ENCODE assay signal across 28 cellular contexts in the genomic region with DNA sequence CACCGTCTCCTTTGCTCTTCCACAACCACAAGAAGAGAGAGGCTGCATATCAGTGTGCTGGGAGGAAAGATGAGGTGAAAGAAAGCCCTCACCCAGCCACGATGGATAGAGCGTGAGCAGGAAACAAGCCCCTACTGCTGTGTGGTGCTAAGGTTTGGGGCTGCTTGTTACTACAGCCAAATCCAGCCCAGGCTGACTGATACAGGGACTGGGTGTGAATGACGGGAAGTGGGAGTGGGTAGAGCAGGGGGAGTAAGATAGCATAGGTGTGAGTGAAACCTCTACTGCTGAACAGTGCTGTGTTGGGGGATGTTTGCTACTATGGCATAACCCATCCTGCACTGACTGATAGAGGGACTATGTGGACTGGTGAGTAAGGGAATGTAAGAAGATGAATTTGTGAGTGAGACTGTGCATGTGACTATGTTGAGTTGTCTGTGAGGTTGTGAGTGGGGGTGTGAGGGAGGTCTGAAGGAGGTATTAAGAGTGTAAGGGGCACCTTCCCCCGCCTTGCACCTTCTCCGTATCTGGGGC.
A peak's percentile ranks its signal among the peaks of the same experiment; 100 is the strongest.
DNase-seq lines count a peak whose midpoint lies in the region; ATAC-seq, FAIRE-seq and TF ChIP-seq lines count a peak whose summit lies in the region.
"Had no signal": no experiment of that assay in that cellular context is flagged by ENCODE, and none has a peak within 500 bp of the region (broad histone marks: within the 10 kb centered on the region; RNA-seq: fewer than 3 reads in every experiment).

No MANE protein-coding gene starts in this region.

- FAIRE-seq in HepG2 (lab: Jason Lieb, UNC): no peak
- FAIRE-seq: A204.1, GM12892, RCC 7860 had no signal

- DNase-seq in HepG2 (ENCODE audit: low spot score) (no peak), right lobe of liver (no peak), AML-193 (lab: John Stamatoyannopoulos, UW) (no peak), mucosa of gallbladder (ENCODE audit: low spot score) (no peak)
- no peak for DNase-seq in naive thymus-derived CD4-positive, alpha-beta T cell
- DNase-seq in stimulated activated naive CD4-positive, alpha-beta T cell treated with Interleukin-2 at 50 U/mL for 16 hours (lab: John Stamatoyannopoulos, UW): no peak
- DNase-seq: CD4-positive, CD25-positive, alpha-beta regulatory T cell; DMS153; DND-41; GOT3; Karpas-422; NCI-H1092 treated with DMSO at 0.1 percent for 48 hours; NCI-H1436; NCI-H187; NCI-H2081 treated with DMSO at 0.1 percent for 48 hours; NCI-H2171; NCI-H345; NCI-H510A treated with DMSO at 0.1 percent for 48 hours; NCI-H748 treated with DMSO at 0.1 percent for 48 hours; SIG-M5 had no signal

- no peak overlapping the region for H3K4me3 Mint-ChIP-seq in activated T-helper 17 cell treated with anti-CD3 and anti-CD28 coated beads, Interleukin-2, amount 50 U/mL, for 72 hours
- no peak overlapping the region for H3K4me3 Mint-ChIP-seq in naive thymus-derived CD4-positive, alpha-beta T cell
- H3K4me3 Mint-ChIP-seq: B cell had no signal

- TF ChIP-seq CTCF in HepG2 (CRISPR knock-in tag; IDR thresholded peaks at IDR 0.05) (no peak), right lobe of liver (IDR thresholded peaks at IDR 0.05) (no peak)

- TF ChIP-seq EP300 in HepG2 (IDR thresholded peaks at IDR 0.05; ENCODE audit: low read depth in 2 of 2, low read length in 2 of 2) (no peak), HepG2 (CRISPR knock-in tag; IDR thresholded peaks at IDR 0.05; ENCODE audit: borderline replicate concordance) (no peak)

- in situ Hi-C loops in HepG2 (cut with HindIII; ENCODE audit: extremely low pct_ligation_motif_present, low pct_unique_long_range_greater_than_20kb): no loop called here

- ATAC-seq in HepG2 (no peak), right lobe of liver (no peak)
- ATAC-seq in activated T-helper 17 cell treated with anti-CD3 and anti-CD28 coated beads, Interleukin-2, amount 50 U/mL, for 72 hours (replicated peaks): peak; percentile 24
- ATAC-seq in naive thymus-derived CD4-positive, alpha-beta T cell: peak; percentile 45

- peaks cover 34% of the 10 kb centered on the region for H3K27me3 Mint-ChIP-seq in activated T-helper 17 cell treated with anti-CD3 and anti-CD28 coated beads, Interleukin-2, amount 50 U/mL, for 72 hours
- peaks cover 0 to 49% (median 30%) of the 10 kb centered on the region in 5 donors for H3K27me3 Mint-ChIP-seq in naive thymus-derived CD4-positive, alpha-beta T cell

- no peak overlapping the region for H3K4me2 ChIP-seq in HepG2 (ENCODE audit: low read depth, low read length)

- no TSS peak for BruUV-seq in HepG2 (replicated peaks; lab: Mats Ljungman, UMichigan)

- CTCF ChIA-PET in HepG2 (lab: Yijun Ruan, JAX; ENCODE audit: low intra/inter-chr PET ratio, low total read pairs): no interaction called here
- CTCF ChIA-PET in naive thymus-derived CD4-positive, alpha-beta T cell (lab: Charles Lee): no interaction called here

- H4K20me1 ChIP-seq in HepG2 (ENCODE audit: insufficient read depth, low read length): no peaks in the 10 kb centered on the region

- H3K4me1 Mint-ChIP-seq in activated T-helper 17 cell treated with anti-CD3 and anti-CD28 coated beads, Interleukin-2, amount 50 U/mL, for 72 hours: no peaks in the 10 kb centered on the region
- H3K4me1 Mint-ChIP-seq in naive thymus-derived CD4-positive, alpha-beta T cell: no peaks in the 10 kb centered on the region
- H3K4me1 Mint-ChIP-seq: B cell; CD4-positive, CD25-positive, alpha-beta regulatory T cell had no signal

- no peaks in the 10 kb centered on the region for H3K9me3 Mint-ChIP-seq in activated T-helper 17 cell treated with anti-CD3 and anti-CD28 coated beads, Interleukin-2, amount 50 U/mL, for 72 hours
- peaks cover 0 to 15% (median 3%) of the 10 kb centered on the region in 11 donors for H3K9me3 Mint-ChIP-seq in naive thymus-derived CD4-positive, alpha-beta T cell

- POLR2A ChIA-PET in HepG2 (lab: Yijun Ruan, JAX): no interaction called here
- POLR2A ChIA-PET in naive thymus-derived CD4-positive, alpha-beta T cell (lab: Charles Lee): no interaction called here

- H3K4me3 ChIP-seq in HepG2 (replicated peaks in 1 of 3; ENCODE audit: insufficient read depth in 1 of 3, low read depth in 2 of 3, low read length in 3 of 3) (no peak overlapping the region), right lobe of liver (no peak overlapping the region)
- H3K4me3 ChIP-seq in naive thymus-derived CD4-positive, alpha-beta T cell (ENCODE audit: low read length): no peak overlapping the region
- H3K4me3 ChIP-seq: HAP-1, SK-N-MC had no signal

- intact Hi-C loops in HepG2 (cut with micrococcal nuclease; ENCODE audit: unreplicated experiment): no loop called here
- intact Hi-C loops in right lobe of liver (cut with DNase I): no loop called here
- intact Hi-C loops in naive thymus-derived CD4-positive, alpha-beta T cell (cut with micrococcal nuclease): no loop called here

- H3K9me3 ChIP-seq in HepG2 (ENCODE audit: low read length) (no peaks in the 10 kb centered on the region), right lobe of liver (no peaks in the 10 kb centered on the region)
- H3K9me3 ChIP-seq in naive thymus-derived CD4-positive, alpha-beta T cell (ENCODE audit: control insufficient read depth in 2 of 3, low read length in 3 of 3): no peaks in the 10 kb centered on the region
- H3K9me3 ChIP-seq: HAP-1 had no signal

- WGBS in HepG2 (ENCODE audit: low lambda C conversion rate): 17% methylated on average over 6 of the region's 6 CpGs
- 69% methylated on average over 6 of the region's 6 CpGs for WGBS in right lobe of liver (ENCODE audit: insufficient coverage, low coverage, low lambda C conversion rate, missing lambda C conversion rate)

- H2AFZ ChIP-seq in HepG2 (ENCODE audit: low read length): no peak overlapping the region

- no peaks in the 10 kb centered on the region for H3K79me2 ChIP-seq in HepG2 (ENCODE audit: insufficient read depth, low read length)

- peaks cover 9% of the 10 kb centered on the region for H3K4me1 ChIP-seq in HepG2 (ENCODE audit: insufficient read depth, low read length)
- no peaks in the 10 kb centered on the region for H3K4me1 ChIP-seq in right lobe of liver
- H3K4me1 ChIP-seq in naive thymus-derived CD4-positive, alpha-beta T cell (ENCODE audit: control insufficient read depth in 2 of 2, insufficient read depth in 2 of 2, low read length in 2 of 2): no peaks in the 10 kb centered on the region

- H3K27me3 ChIP-seq in HepG2 (ENCODE audit: control insufficient read depth in 1 of 2, insufficient read depth in 2 of 2, low read length in 2 of 2): peaks cover 2 to 15% of the 10 kb centered on the region in 2 experiments; a peak in 2 of 5 replicates
- no peaks in the 10 kb centered on the region for H3K27me3 ChIP-seq in right lobe of liver
- H3K27me3 ChIP-seq in naive thymus-derived CD4-positive, alpha-beta T cell (ENCODE audit: control insufficient read depth in 2 of 2, insufficient read depth in 2 of 2, low read length in 2 of 2): no peaks in the 10 kb centered on the region

- no peaks in the 10 kb centered on the region for H3K36me3 Mint-ChIP-seq in activated T-helper 17 cell treated with anti-CD3 and anti-CD28 coated beads, Interleukin-2, amount 50 U/mL, for 72 hours (ENCODE audit: low read depth)
- H3K36me3 Mint-ChIP-seq in naive thymus-derived CD4-positive, alpha-beta T cell: peaks cover 0 to 5% (median 0%) of the 10 kb centered on the region in 5 donors
- H3K36me3 Mint-ChIP-seq: CD4-positive, CD25-positive, alpha-beta regulatory T cell had no signal

- H3K27ac ChIP-seq in HepG2 (ENCODE audit: extremely low read length, insufficient read depth, low read length): no peak overlapping the region
- H3K27ac ChIP-seq in right lobe of liver: no peak overlapping the region
- no peak overlapping the region for H3K27ac ChIP-seq in naive thymus-derived CD4-positive, alpha-beta T cell (ENCODE audit: low read depth, low read length)
- H3K27ac ChIP-seq: HL-60, SK-N-MC had no signal

- no peak for TF ChIP-seq POLR2A in HepG2 (IDR thresholded peaks at IDR 0.05; ENCODE audit: insufficient read depth in 1 of 2, low read depth in 2 of 2, low read length in 2 of 2)
- no peak for TF ChIP-seq POLR2A in right lobe of liver (IDR thresholded peaks at IDR 0.05)

- H3K9ac ChIP-seq in HepG2 (ENCODE audit: insufficient read depth, low read depth, low read length): no peak overlapping the region

- no peak for TF ChIP-seq RAD21 in HepG2 (CRISPR knock-in tag; IDR thresholded peaks at IDR 0.05)

- no peak overlapping the region for H3K27ac Mint-ChIP-seq in activated T-helper 17 cell treated with anti-CD3 and anti-CD28 coated beads, Interleukin-2, amount 50 U/mL, for 72 hours
- no peak overlapping the region for H3K27ac Mint-ChIP-seq in naive thymus-derived CD4-positive, alpha-beta T cell
- H3K27ac Mint-ChIP-seq: B cell; CD4-positive, CD25-positive, alpha-beta regulatory T cell had no signal

- H3K36me3 ChIP-seq in HepG2 (replicated peaks in 1 of 2; ENCODE audit: control insufficient read depth in 1 of 2, insufficient read depth in 2 of 2, low read length in 2 of 2): no peaks in the 10 kb centered on the region
- H3K36me3 ChIP-seq in right lobe of liver: no peaks in the 10 kb centered on the region
- H3K36me3 ChIP-seq in naive thymus-derived CD4-positive, alpha-beta T cell (ENCODE audit: control insufficient read depth in 2 of 3, insufficient read depth in 3 of 3, low read length in 3 of 3): no peaks in the 10 kb centered on the region
- H3K36me3 ChIP-seq: HAP-1 had no signal

TF ChIP-seq in HepG2, 621 proteins besides CTCF, POLR2A, EP300 and RAD21 (continues in another document):
- TF ChIP-seq MTF2 (CRISPR knock-in tag; IDR thresholded peaks at IDR 0.05; ENCODE audit: borderline replicate concordance) (no peak), RBAK (CRISPR knock-in tag; IDR thresholded peaks at IDR 0.05) (peak; percentile 80; the same call in 1 of the 2 replicates), AHR (CRISPR knock-in tag; IDR thresholded peaks at IDR 0.05) (no peak)

Comparison
In these comparisons a context has a peak if more than half of its experiments do, and no peak if none do; other contexts are left out.
1. ATAC-seq: peak in activated T-helper 17 cell treated with anti-CD3 and anti-CD28 coated beads, Interleukin-2, amount 50 U/mL, for 72 hours (single experiment) and naive thymus-derived CD4-positive, alpha-beta T cell (single experiment); none in HepG2 (single experiment) and right lobe of liver (0 of 4).